2 cellular contexts compared by ENCODE assay signal in the genomic region with DNA sequence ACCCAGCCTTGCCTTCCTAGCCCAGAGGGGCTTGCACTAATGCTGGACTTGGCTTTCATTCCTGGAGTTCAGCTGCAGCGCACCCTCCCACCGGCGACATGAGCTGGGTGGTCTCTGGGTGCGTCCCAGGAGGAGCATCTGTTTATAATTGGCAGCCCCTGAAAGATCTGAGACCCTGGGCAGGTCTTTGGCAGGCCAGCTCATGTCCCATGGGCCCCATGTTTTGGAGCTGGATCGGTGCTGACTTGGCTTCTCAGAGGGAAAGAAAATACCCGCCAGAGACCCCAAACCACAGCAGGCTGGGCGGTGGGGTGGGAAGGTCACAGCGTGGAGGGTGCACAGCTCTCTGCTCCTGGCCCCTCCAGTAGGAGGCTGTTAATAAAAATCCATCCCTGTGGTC.
TF ChIP-seq lines count a peak whose summit lies in the region.

No MANE protein-coding gene starts in this region.

TF ChIP-seq in A549, 52 proteins besides CTCF, POLR2A, EP300 and RAD21 (continued from another document):
- TF ChIP-seq, protein P1, sequence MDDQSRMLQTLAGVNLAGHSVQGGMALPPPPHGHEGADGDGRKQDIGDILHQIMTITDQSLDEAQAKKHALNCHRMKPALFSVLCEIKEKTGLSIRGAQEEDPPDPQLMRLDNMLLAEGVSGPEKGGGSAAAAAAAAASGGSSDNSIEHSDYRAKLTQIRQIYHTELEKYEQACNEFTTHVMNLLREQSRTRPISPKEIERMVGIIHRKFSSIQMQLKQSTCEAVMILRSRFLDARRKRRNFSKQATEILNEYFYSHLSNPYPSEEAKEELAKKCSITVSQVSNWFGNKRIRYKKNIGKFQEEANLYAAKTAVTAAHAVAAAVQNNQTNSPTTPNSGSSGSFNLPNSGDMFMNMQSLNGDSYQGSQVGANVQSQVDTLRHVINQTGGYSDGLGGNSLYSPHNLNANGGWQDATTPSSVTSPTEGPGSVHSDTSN (IDR thresholded peaks at IDR 0.05), result no peak
- TF ChIP-seq SREBF2 (IDR thresholded peaks at IDR 0.05) (no peak), RCOR1 (IDR thresholded peaks at IDR 0.05; ENCODE audit: low read depth, low read length) (no peak), HEYL (CRISPR knock-in tag; IDR thresholded peaks at IDR 0.05) (no peak), RARB (CRISPR knock-in tag; IDR thresholded peaks at IDR 0.05) (no peak), SMC3 (IDR thresholded peaks at IDR 0.05) (no peak), ZFP36 (IDR thresholded peaks at IDR 0.05; ENCODE audit: borderline replicate concordance, partially characterized antibody) (no peak), CBX8 (IDR thresholded peaks at IDR 0.05) (no peak), PHF8 (IDR thresholded peaks at IDR 0.05; ENCODE audit: borderline replicate concordance, low read depth) (no peak), MAFK (IDR thresholded peaks at IDR 0.05; ENCODE audit: partially characterized antibody) (no peak), HOXA7 (CRISPR knock-in tag; IDR thresholded peaks at IDR 0.05) (no peak)

TF ChIP-seq in HCT116, 20 proteins besides CTCF, POLR2A, EP300 and RAD21 (continued from another document):
- TF ChIP-seq REST (IDR thresholded peaks at IDR 0.05; ENCODE audit: low read depth) (no peak), ZNF274 (IDR thresholded peaks at IDR 0.05; ENCODE audit: low read depth, low read length) (no peak)
